In genomic region chr9:76785501-76785900, GRCh38 we compare ENCODE assay signal across 19 cellular contexts. TPM values are rescaled to one million over a fixed set of nuclear protein-coding genes. Genes with fewer than 3 reads are reported as not detected.
DNase-seq lines count a peak whose midpoint lies in the region; ATAC-seq and TF ChIP-seq lines count a peak whose summit lies in the region.
"Had no signal": no experiment of that assay in that cellular context is flagged by ENCODE, and none has a peak within 500 bp of the region (broad histone marks: within the 10 kb centered on the region; RNA-seq: fewer than 3 reads in every experiment).

No MANE protein-coding gene starts in this region.

- CTCF ChIA-PET in OCI-LY7 (lab: Charles Lee; ENCODE audit: unreplicated experiment): interaction anchor here (0.6 kb wide), 1 partner anchor 758 kb away, joined by 4 read pairs; no protein-coding TSS in a partner anchor

- H3K4me1 ChIP-seq in left lung (no peaks in the 10 kb centered on the region), thyroid gland (peaks cover 11% of the 10 kb centered on the region in 2 donors), OCI-LY7 (ENCODE audit: insufficient read depth, low read length, poor library complexity, severe bottlenecking) (no peaks in the 10 kb centered on the region)
- H3K4me1 ChIP-seq: A549, Caco-2 had no signal

- H3K4me1 Mint-ChIP-seq in osteocyte (ENCODE audit: unreplicated experiment): no peaks in the 10 kb centered on the region
- H3K4me1 Mint-ChIP-seq: B cell had no signal

- intact Hi-C loops in left lung (cut with DNase I) (no loop called here), thyroid gland (cut with DNase I) (no loop called here), OCI-LY7 (cut with micrococcal nuclease; ENCODE audit: unreplicated experiment) (no loop called here)

- POLR2A ChIA-PET in OCI-LY7 (lab: Charles Lee): interaction anchor here (1.5 kb wide), 1 partner anchor 9 kb away, joined by 5 read pairs; no protein-coding TSS in a partner anchor

- no peak overlapping the region for H3K4me3 Mint-ChIP-seq in osteocyte (ENCODE audit: unreplicated experiment)
- H3K4me3 Mint-ChIP-seq: B cell; CD4-positive, alpha-beta T cell; CD8-positive, alpha-beta T cell had no signal

- no peak overlapping the region for H3K27ac Mint-ChIP-seq in osteocyte (ENCODE audit: unreplicated experiment)
- H3K27ac Mint-ChIP-seq: B cell; CD4-positive, alpha-beta T cell; CD8-positive, alpha-beta T cell had no signal

- H3K27me3 ChIP-seq in left lung: peaks cover 0 to 17% of the 10 kb centered on the region in 2 donors
- no peaks in the 10 kb centered on the region for H3K27me3 ChIP-seq in thyroid gland
- H3K27me3 ChIP-seq: BLaER1 treated with 17β-estradiol and CSF1 and Interleukin-3, amounts not matched to agents 10 nM and 100 nM had no signal

- H3K36me3 ChIP-seq in left lung (no peaks in the 10 kb centered on the region), thyroid gland (no peaks in the 10 kb centered on the region), OCI-LY7 (ENCODE audit: insufficient read depth, low read length) (no peaks in the 10 kb centered on the region)
- H3K36me3 ChIP-seq: BLaER1 treated with 17β-estradiol and CSF1 and Interleukin-3, amounts not matched to agents 10 nM and 100 nM had no signal

- H3K36me3 Mint-ChIP-seq in osteocyte (ENCODE audit: unreplicated experiment): no peaks in the 10 kb centered on the region
- H3K36me3 Mint-ChIP-seq: CD8-positive, alpha-beta T cell had no signal

- no peak overlapping the region for H3K4me3 ChIP-seq in left lung
- H3K4me3 ChIP-seq in thyroid gland (replicated peaks in 1 of 3): no peak overlapping the region
- H3K4me3 ChIP-seq in OCI-LY7 (ENCODE audit: low read depth, low read length, poor library complexity, severe bottlenecking): no peak overlapping the region
- H3K4me3 ChIP-seq: A549; BLaER1 treated with 17β-estradiol and CSF1 and Interleukin-3, amounts not matched to agents 10 nM and 100 nM had no signal

- BruUV-seq in OCI-LY7 (replicated peaks; lab: Mats Ljungman, UMichigan): no TSS peak

- no peaks in the 10 kb centered on the region for H4K20me1 ChIP-seq in OCI-LY7 (ENCODE audit: insufficient read depth, low read length)
- H4K20me1 ChIP-seq: BLaER1 treated with 17β-estradiol and CSF1 and Interleukin-3, amounts not matched to agents 10 nM and 100 nM had no signal

- H3K4me2 ChIP-seq in OCI-LY7 (ENCODE audit: low read length): no peak overlapping the region
- H3K4me2 ChIP-seq: A549; BLaER1 treated with 17β-estradiol and CSF1 and Interleukin-3, amounts not matched to agents 10 nM and 100 nM had no signal

- no peaks in the 10 kb centered on the region for H3K9me2 ChIP-seq in OCI-LY7 (ENCODE audit: insufficient read depth, low read length)

- DNase-seq in DMS79 (lab: John Stamatoyannopoulos, UW) (peak; percentile 70), left lung (no peak), thyroid gland (peak; percentile 29 to 48), OCI-LY7 (ENCODE audit: low spot score) (no peak), osteocyte (ENCODE audit: extremely low spot score, unreplicated experiment) (no peak), NCI-H510A treated with DMSO at 0.1 percent for 48 hours (lab: John Stamatoyannopoulos, UW) (no peak)
- DNase-seq: AML-193; Caco-2; Calu3; CD4-positive, alpha-beta T cell; CD8-positive, alpha-beta T cell; GF-D8 had no signal

- H3K27ac ChIP-seq in 22Rv1: peak overlapping the region; percentile 37
- H3K27ac ChIP-seq in left lung: no peak overlapping the region
- H3K27ac ChIP-seq in thyroid gland: no peak overlapping the region
- no peak overlapping the region for H3K27ac ChIP-seq in OCI-LY7 (ENCODE audit: low read depth, low read length, poor library complexity, severe bottlenecking)
- H3K27ac ChIP-seq: A549; BLaER1 treated with 17β-estradiol and CSF1 and Interleukin-3, amounts not matched to agents 10 nM and 100 nM; C4-2B had no signal

- ATAC-seq in left lung (peak; percentile 84), HG03565 (IDR thresholded peaks at IDR 0.05; ENCODE audit: unreplicated experiment) (no peak)
- ATAC-seq: A549; CD8-positive, alpha-beta T cell had no signal

- H2AFZ ChIP-seq in OCI-LY7 (ENCODE audit: low read length): no peak overlapping the region

- H3K79me2 ChIP-seq in OCI-LY7 (ENCODE audit: insufficient read depth, low read depth, low read length): no peaks in the 10 kb centered on the region

- H3K9me3 Mint-ChIP-seq in osteocyte (ENCODE audit: unreplicated experiment): no peaks in the 10 kb centered on the region
- H3K9me3 Mint-ChIP-seq: CD4-positive, alpha-beta T cell; CD8-positive, alpha-beta T cell had no signal

- no peak for TF ChIP-seq CTCF in 22Rv1 (IDR thresholded peaks at IDR 0.05)
- TF ChIP-seq CTCF in left lung (IDR thresholded peaks at IDR 0.05): no peak
- no peak for TF ChIP-seq CTCF in thyroid gland (IDR thresholded peaks at IDR 0.05)
- TF ChIP-seq CTCF in OCI-LY7 (conservative IDR thresholded peaks at IDR 0.05; ENCODE audit: low read length): no peak
- TF ChIP-seq CTCF in osteocyte (IDR thresholded peaks at IDR 0.05): no peak

- WGBS in thyroid gland, 2 donors: 36 to 39% methylated on average over 1 of the region's 1 CpG

- peaks cover 22% of the 10 kb centered on the region for H3K27me3 Mint-ChIP-seq in osteocyte (ENCODE audit: unreplicated experiment)

- TF ChIP-seq POLR2A in thyroid gland (IDR thresholded peaks at IDR 0.05): no peak

- H3K9me3 ChIP-seq in left lung (no peaks in the 10 kb centered on the region), thyroid gland (no peaks in the 10 kb centered on the region), OCI-LY7 (ENCODE audit: low read length) (no peaks in the 10 kb centered on the region)
- H3K9me3 ChIP-seq: A549; BLaER1 treated with 17β-estradiol and CSF1 and Interleukin-3, amounts not matched to agents 10 nM and 100 nM; Caco-2 had no signal

RNA-seq across cellular contexts. Expression of gene PCA3, which starts 21.3 kb away (rescaled TPM):
- under 1 TPM in 1 of 2 donors, not detected in 1; 0.16 TPM for total RNA-seq in left lung
- total RNA-seq in thyroid gland: not detected
- not detected in 2 replicates for total RNA-seq in OCI-LY7 (2014; rRNA removed; shearing (Covaris generic))
- total RNA-seq in OCI-LY7 (2022): not detected in 2 replicates
- not detected in 2 replicates for total RNA-seq in osteocyte
- total RNA-seq: A172; B cell; Caco-2; Calu3; CD4-positive, alpha-beta T cell; CD8-positive, alpha-beta T cell had no signal

Comparison
In these comparisons a context has a peak if more than half of its experiments do, and no peak if none do; other contexts are left out.
1. DNase-seq: peak in DMS79 (single experiment) and thyroid gland (2 of 2); none in left lung (0 of 2), OCI-LY7 (single experiment), osteocyte (single experiment) and NCI-H510A treated with DMSO at 0.1 percent for 48 hours (single experiment).